Comparison of ENCODE assay signal across 8 cellular contexts in the genomic region with DNA sequence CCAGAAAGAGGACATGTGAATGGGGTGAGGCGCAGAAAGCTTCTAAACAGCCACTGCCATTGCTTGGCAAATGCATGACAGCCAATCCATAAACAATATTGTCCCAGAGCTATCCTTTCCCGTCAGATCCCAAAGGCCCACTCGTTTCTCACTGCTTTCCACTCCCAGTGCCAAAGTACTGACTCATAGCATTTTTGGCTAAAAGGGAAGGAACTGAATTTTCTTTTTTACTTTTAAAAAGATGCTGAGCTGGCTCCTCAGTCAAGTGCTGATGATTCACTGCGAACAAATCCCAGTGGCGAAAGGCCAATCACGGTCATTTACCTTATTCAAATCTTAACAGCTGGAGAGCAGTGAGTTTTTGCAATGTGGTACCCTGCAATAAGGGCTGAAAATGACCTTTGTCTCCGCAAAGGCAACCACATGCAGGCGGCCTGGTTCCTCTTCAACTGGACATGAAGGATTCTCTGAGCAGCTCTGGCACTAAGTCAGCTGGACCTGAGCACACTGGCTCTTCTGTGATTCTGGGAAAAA.
DNase-seq lines count a peak whose midpoint lies in the region; FAIRE-seq and TF ChIP-seq lines count a peak whose summit lies in the region.
"Had no signal": no experiment of that assay in that cellular context is flagged by ENCODE, and none has a peak within 500 bp of the region (broad histone marks: within the 10 kb centered on the region; RNA-seq: fewer than 3 reads in every experiment).

No MANE protein-coding gene starts in this region.

- whole genome bisulfite sequencing in esophagus muscularis mucosa: 52% methylated on average over 8 of the region's 8 CpGs

- DNase-seq in RKO (ENCODE audit: low spot score): peak; percentile 29
- peak; percentile 96 for DNase-seq in esophagus muscularis mucosa (ENCODE audit: extremely low spot score)
- peak; percentile 61 for DNase-seq in mucosa of gallbladder (ENCODE audit: low spot score)
- peak; percentile 62 for DNase-seq in urothelium cell line (ENCODE audit: low spot score)
- DNase-seq in SKM-1 (lab: John Stamatoyannopoulos, UW; ENCODE audit: unreplicated experiment): no peak
- no peak for DNase-seq in Kasumi-1 (lab: John Stamatoyannopoulos, UW)
- DNase-seq in COLO668 (lab: John Stamatoyannopoulos, UW; ENCODE audit: unreplicated experiment): no peak
- DNase-seq: activated CD4-positive, alpha-beta T cell treated with anti-CD3 and anti-CD28 coated beads, Interleukin-2, amount 10 ng/mL, durations not matched to agents 7 days and 5 days had no signal

- intact Hi-C loops in esophagus muscularis mucosa (cut with DNase I): loop anchor here (10.0 kb wide), 1 partner anchor 755 kb away; no protein-coding TSS in a partner anchor

- no peaks in the 10 kb centered on the region for H3K36me3 ChIP-seq in esophagus muscularis mucosa

- H3K4me3 ChIP-seq in esophagus muscularis mucosa: no peak overlapping the region

- H3K27ac ChIP-seq in esophagus muscularis mucosa (replicated peaks in 1 of 4): peak overlapping the region; percentile 70 to 82 (median 76)

- no peaks in the 10 kb centered on the region for H3K9me3 ChIP-seq in esophagus muscularis mucosa

- H3K4me1 ChIP-seq in esophagus muscularis mucosa: peaks cover 4 to 20% (median 16%) of the 10 kb centered on the region in 4 donors

- no peak for FAIRE-seq in urothelium cell line (lab: Jason Lieb, UNC)

- no peak for TF ChIP-seq CTCF in esophagus muscularis mucosa (IDR thresholded peaks at IDR 0.05)

- no peak for TF ChIP-seq EP300 in esophagus muscularis mucosa (IDR thresholded peaks at IDR 0.05)

- H3K27me3 ChIP-seq in esophagus muscularis mucosa: no peaks in the 10 kb centered on the region

- no peak for TF ChIP-seq POLR2A in esophagus muscularis mucosa (IDR thresholded peaks at IDR 0.05; ENCODE audit: low read depth)

Comparison
In these comparisons a context has a peak if more than half of its experiments do, and no peak if none do; other contexts are left out.
1. DNase-seq: peak in RKO (single experiment), esophagus muscularis mucosa (single experiment), mucosa of gallbladder (single experiment) and urothelium cell line (single experiment); none in SKM-1 (single experiment), Kasumi-1 (0 of 2) and COLO668 (single experiment).